In the genomic region with DNA sequence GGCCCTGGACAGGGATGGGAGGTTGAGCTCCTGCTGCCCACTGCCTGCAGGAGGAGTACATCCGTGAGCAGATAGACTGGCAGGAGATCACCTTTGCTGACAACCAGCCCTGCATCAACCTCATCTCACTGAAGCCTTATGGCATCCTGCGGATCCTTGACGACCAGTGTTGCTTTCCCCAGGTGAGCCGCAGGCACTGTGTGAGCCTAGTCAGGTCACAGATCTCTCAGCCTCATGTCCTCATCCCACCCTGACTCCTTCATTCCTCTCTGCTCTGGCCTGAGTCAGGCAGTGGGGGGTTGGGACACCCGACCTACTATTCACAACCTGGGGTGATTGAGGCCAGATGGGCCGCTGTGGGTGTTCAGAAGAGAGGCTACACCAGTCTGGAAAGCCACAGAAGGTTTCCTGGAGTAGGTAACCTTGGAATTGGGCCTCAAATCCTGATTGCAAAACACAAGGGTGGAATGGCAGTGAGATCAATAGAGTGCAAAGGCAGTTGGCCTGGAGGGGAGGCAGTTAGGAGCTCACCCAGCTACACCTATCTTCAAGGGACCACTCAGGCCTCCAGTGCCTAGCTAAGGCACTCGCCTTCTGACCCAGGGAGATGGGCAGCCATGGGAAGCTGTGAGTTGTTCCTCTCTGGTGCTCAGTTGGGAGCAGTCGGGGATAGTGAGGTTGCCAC, we compare ENCODE assay signal across 25 cellular contexts.
"Had no signal": no experiment of that assay in that cellular context is flagged by ENCODE, and none has a peak within 500 bp of the region (broad histone marks: within the 10 kb centered on the region; RNA-seq: fewer than 3 reads in every experiment).

No MANE protein-coding gene starts in this region.

- H3K27me3 ChIP-seq: neutrophil, uterus had no signal

- H3K27ac Mint-ChIP-seq: dendritic cell treated with granulocyte-macrophage colony-stimulating factor and Interleukin-4, amounts not matched to agents 40 ng/mL and 50 ng/mL, for 4 days; effector memory CD8-positive, alpha-beta T cell; immature natural killer cell; nephron; type B pancreatic cell had no signal

- H3K36me3 ChIP-seq: esophagus squamous epithelium, gastroesophageal sphincter, left ventricle myocardium inferior, neutrophil, spleen, stomach, thoracic aorta, uterus had no signal

- H3K27ac ChIP-seq: esophagus squamous epithelium, gastroesophageal sphincter, left ventricle myocardium inferior, neutrophil, psoas muscle, spleen, stomach, thoracic aorta, uterus had no signal

- H3K4me3 Mint-ChIP-seq: dendritic cell treated with granulocyte-macrophage colony-stimulating factor and Interleukin-4, amounts not matched to agents 40 ng/mL and 50 ng/mL, for 4 days; effector memory CD8-positive, alpha-beta T cell; immature natural killer cell; naive B cell; nephron; type B pancreatic cell had no signal

- H3K27me3 Mint-ChIP-seq: type B pancreatic cell had no signal

- DNase-seq: effector memory CD8-positive, alpha-beta T cell; esophagus squamous epithelium; glutamatergic neuron; immature natural killer cell; left ventricle myocardium inferior; mesendoderm; naive B cell; psoas muscle; retina; spleen; stimulated activated CD4-positive, alpha-beta T cell treated with anti-CD3 and anti-CD28 coated beads, Interleukin-15, amount 100 ng/mL, for 24 hours; stimulated activated CD4-positive, alpha-beta T cell treated with anti-CD3 and anti-CD28 coated beads, Interleukin-1b, Interleukin-23, amount 100 ng/mL, for 48 hours; stimulated activated CD4-positive, alpha-beta T cell treated with anti-CD3 and anti-CD28 coated beads, Interleukin-4, amount 100 ng/mL, for 4 hours; stimulated activated naive CD4-positive, alpha-beta T cell; stomach; substantia nigra; uterus had no signal

- H3K36me3 Mint-ChIP-seq: immature natural killer cell, naive B cell, type B pancreatic cell had no signal

- ATAC-seq: effector memory CD8-positive, alpha-beta T cell; gastroesophageal sphincter; psoas muscle; sciatic nerve had no signal

- H3K9me3 ChIP-seq: esophagus squamous epithelium, gastroesophageal sphincter, left ventricle myocardium inferior, neutrophil, psoas muscle, spleen, stomach, thoracic aorta, uterus had no signal

- H3K4me1 ChIP-seq: psoas muscle, uterus had no signal

- H3K4me3 ChIP-seq: esophagus squamous epithelium, gastroesophageal sphincter, left ventricle myocardium inferior, lung, psoas muscle, spleen, stomach, thoracic aorta, uterus had no signal

- H3K9me3 Mint-ChIP-seq: dendritic cell treated with granulocyte-macrophage colony-stimulating factor and Interleukin-4, amounts not matched to agents 40 ng/mL and 50 ng/mL, for 4 days; effector memory CD8-positive, alpha-beta T cell; naive B cell; nephron; type B pancreatic cell had no signal
